9 cellular contexts compared by ENCODE assay signal in the genomic region with DNA sequence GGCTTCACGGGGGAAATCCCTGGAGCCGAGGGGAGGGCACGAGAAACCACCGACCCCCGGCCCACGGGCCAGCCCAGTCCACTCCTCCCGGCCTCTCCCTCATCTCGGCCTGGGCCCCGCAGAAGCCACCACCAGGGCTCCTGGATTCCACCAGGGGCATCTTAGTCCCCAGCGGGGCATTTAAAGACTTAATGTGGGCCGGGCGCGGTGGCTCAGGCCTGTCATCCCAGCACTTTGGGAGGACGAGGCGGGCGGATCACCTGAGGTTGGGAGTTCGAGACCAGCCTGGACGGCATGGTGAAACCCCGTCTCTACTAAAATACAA. TPM values are rescaled to one million over a fixed set of nuclear protein-coding genes. Genes with fewer than 3 reads are reported as not detected.
A peak's percentile ranks its signal among the peaks of the same experiment; 100 is the strongest.
DNase-seq lines count a peak whose midpoint lies in the region; ATAC-seq and TF ChIP-seq lines count a peak whose summit lies in the region.
"Had no signal": no experiment of that assay in that cellular context is flagged by ENCODE, and none has a peak within 500 bp of the region (broad histone marks: within the 10 kb centered on the region; RNA-seq: fewer than 3 reads in every experiment).

No MANE protein-coding gene starts in this region.

- H3K4me3 ChIP-seq in dorsolateral prefrontal cortex (peak overlapping the region in 56 of 59 donors; percentile 32 to 69 (median 55)), mesodermal cell (ENCODE audit: extremely low read depth, insufficient read depth, low read length, poor library complexity, severe bottlenecking) (peak overlapping the region; percentile 48), OCI-LY7 (ENCODE audit: low read depth, low read length, poor library complexity, severe bottlenecking) (no peak overlapping the region)

- CTCF ChIA-PET in activated CD8-positive, alpha-beta memory T cell treated with anti-CD3 and anti-CD28 coated beads, Interleukin-2, amount 10 ng/mL, durations not matched to agents 7 days and 5 days (lab: Charles Lee), result no interaction called here
- CTCF ChIA-PET in OCI-LY7 (lab: Charles Lee; ENCODE audit: unreplicated experiment), result no interaction called here

- POLR2A ChIA-PET in OCI-LY7 (lab: Charles Lee), result no interaction called here

- H3K27ac ChIP-seq in dorsolateral prefrontal cortex (peak overlapping the region in 15 of 59 donors; percentile 1 to 70 (median 43)), mesodermal cell (ENCODE audit: low read depth, low read length, severe bottlenecking) (peak overlapping the region; percentile 29), OCI-LY7 (ENCODE audit: low read depth, low read length, poor library complexity, severe bottlenecking) (no peak overlapping the region)

- 54 to 76% methylated on average over 13 to 19 of the region's 19 CpGs for WGBS in mesodermal cell (ENCODE audit: insufficient coverage in 2 of 2), 2 experiments

- H3K4me1 ChIP-seq in mesodermal cell (ENCODE audit: control insufficient read depth, insufficient read depth, low read length, poor library complexity, severe bottlenecking) (no peaks in the 10 kb centered on the region), OCI-LY7 (ENCODE audit: insufficient read depth, low read length, poor library complexity, severe bottlenecking) (peaks cover 54% of the 10 kb centered on the region)

- H3K4me2 ChIP-seq in OCI-LY7 (ENCODE audit: low read length), result no peak overlapping the region

- H2AFZ ChIP-seq in OCI-LY7 (ENCODE audit: low read length), result no peak overlapping the region

- no peaks in the 10 kb centered on the region for H3K27me3 ChIP-seq in dorsolateral prefrontal cortex
- H3K27me3 ChIP-seq: adrenal gland had no signal

- no peaks in the 10 kb centered on the region for H3K9me2 ChIP-seq in OCI-LY7 (ENCODE audit: insufficient read depth, low read length)

- peaks cover 2% of the 10 kb centered on the region for H3K36me3 Mint-ChIP-seq in activated CD8-positive, alpha-beta memory T cell treated with anti-CD3 and anti-CD28 coated beads, Interleukin-2, amount 10 ng/mL, durations not matched to agents 7 days and 5 days
- H3K36me3 Mint-ChIP-seq in type B pancreatic cell, result no peaks in the 10 kb centered on the region

- H3K36me3 ChIP-seq in mesodermal cell (ENCODE audit: control insufficient read depth, insufficient read depth, low read length) (no peaks in the 10 kb centered on the region), OCI-LY7 (ENCODE audit: insufficient read depth, low read length) (peaks cover 43% of the 10 kb centered on the region)
- H3K36me3 ChIP-seq: adrenal gland had no signal

- no TSS peak for BruUV-seq in OCI-LY7 (replicated peaks; lab: Mats Ljungman, UMichigan)

- ATAC-seq in activated CD8-positive, alpha-beta memory T cell treated with anti-CD3 and anti-CD28 coated beads, Interleukin-2, amount 10 ng/mL, durations not matched to agents 7 days and 5 days, result no peak
- ATAC-seq in left colon, result no peak
- ATAC-seq in HG02852 (IDR thresholded peaks at IDR 0.05; ENCODE audit: unreplicated experiment), result no peak

- no peaks in the 10 kb centered on the region for H4K20me1 ChIP-seq in OCI-LY7 (ENCODE audit: insufficient read depth, low read length)

- H3K9me3 Mint-ChIP-seq in activated CD8-positive, alpha-beta memory T cell treated with anti-CD3 and anti-CD28 coated beads, Interleukin-2, amount 10 ng/mL, durations not matched to agents 7 days and 5 days (ENCODE audit: low read depth), result no peaks in the 10 kb centered on the region
- H3K9me3 Mint-ChIP-seq in type B pancreatic cell, result no peaks in the 10 kb centered on the region

- H3K27me3 Mint-ChIP-seq in activated CD8-positive, alpha-beta memory T cell treated with anti-CD3 and anti-CD28 coated beads, Interleukin-2, amount 10 ng/mL, durations not matched to agents 7 days and 5 days, result peaks cover 4% of the 10 kb centered on the region
- H3K27me3 Mint-ChIP-seq in type B pancreatic cell, result peaks cover 22% of the 10 kb centered on the region

- no peak for DNase-seq in activated CD8-positive, alpha-beta memory T cell treated with anti-CD3 and anti-CD28 coated beads, Interleukin-2, amount 10 ng/mL, durations not matched to agents 7 days and 5 days
- DNase-seq in activated CD8-positive, alpha-beta memory T cell treated with anti-CD3 and anti-CD28 coated beads, Interleukin-2, amount 50 U/mL, for 4 hours, result no peak
- DNase-seq in dorsolateral prefrontal cortex (no peak), type B pancreatic cell (ENCODE audit: extremely low spot score, unreplicated experiment) (no peak), OCI-LY7 (ENCODE audit: low spot score) (no peak), left colon (no peak)

- peaks cover 47% of the 10 kb centered on the region for H3K4me1 Mint-ChIP-seq in activated CD8-positive, alpha-beta memory T cell treated with anti-CD3 and anti-CD28 coated beads, Interleukin-2, amount 10 ng/mL, durations not matched to agents 7 days and 5 days
- H3K4me1 Mint-ChIP-seq in type B pancreatic cell (ENCODE audit: unreplicated experiment), result no peaks in the 10 kb centered on the region

- H3K9me3 ChIP-seq in mesodermal cell (ENCODE audit: control insufficient read depth, low read length), result no peaks in the 10 kb centered on the region
- H3K9me3 ChIP-seq in OCI-LY7 (ENCODE audit: low read length), result no peaks in the 10 kb centered on the region
- H3K9me3 ChIP-seq: adrenal gland had no signal

- intact Hi-C loops in dorsolateral prefrontal cortex (cut with DNase I) (no loop called here), OCI-LY7 (cut with micrococcal nuclease; ENCODE audit: unreplicated experiment) (no loop called here), left colon (cut with DNase I, micrococcal nuclease) (loop anchor here in 1 of 2 donors (10.0 kb wide), 1 partner anchor 419 kb away; the partner anchor contains the start of genes GLOD4 and MRM3)

- TF ChIP-seq CTCF in dorsolateral prefrontal cortex (IDR thresholded peaks at IDR 0.05 in 54 of 56, conservative IDR thresholded peaks at IDR 0.05 in 2 of 56; ENCODE audit: low read depth in 1 of 56, partially characterized antibody in 56 of 56), result peak in 1 of 56 donors; percentile 0
- TF ChIP-seq CTCF in type B pancreatic cell (conservative IDR thresholded peaks at IDR 0.05), result peak; percentile 28
- TF ChIP-seq CTCF in OCI-LY7 (conservative IDR thresholded peaks at IDR 0.05; ENCODE audit: low read length), result no peak

- no peak overlapping the region for H3K27ac Mint-ChIP-seq in activated CD8-positive, alpha-beta memory T cell treated with anti-CD3 and anti-CD28 coated beads, Interleukin-2, amount 10 ng/mL, durations not matched to agents 7 days and 5 days
- H3K27ac Mint-ChIP-seq in type B pancreatic cell, result no peak overlapping the region

- peak overlapping the region; percentile 33 for H3K4me3 Mint-ChIP-seq in activated CD8-positive, alpha-beta memory T cell treated with anti-CD3 and anti-CD28 coated beads, Interleukin-2, amount 10 ng/mL, durations not matched to agents 7 days and 5 days
- peak overlapping the region; percentile 52 for H3K4me3 Mint-ChIP-seq in type B pancreatic cell

- H3K79me2 ChIP-seq in OCI-LY7 (ENCODE audit: insufficient read depth, low read depth, low read length), result peaks cover 63% of the 10 kb centered on the region

RNA-seq across cellular contexts. Expression of gene ABR, which starts 24.1 kb away (rescaled TPM):
- 100 to 1,000 TPM in 1 of 2 experiments, 10 to 100 TPM in 1; 83.2 to 145 TPM for total RNA-seq in activated CD8-positive, alpha-beta memory T cell treated with anti-CD3 and anti-CD28 coated beads, Interleukin-2, amount 10 ng/mL, durations not matched to agents 7 days and 5 days
- total RNA-seq in dorsolateral prefrontal cortex, result 100 to 1,000 TPM; 259 to 675 (median 435) TPM
- 49.5 TPM for polyA plus RNA-seq in mesodermal cell (2013, experiment 1 of 2)
- polyA plus RNA-seq in mesodermal cell (2013, experiment 2 of 2), result 41.5 TPM
- 50.7 and 63.6 TPM in 2 replicates for total RNA-seq in type B pancreatic cell (ENCODE audit: low replicate concordance)
- total RNA-seq in OCI-LY7 (2014; rRNA removed; shearing (Covaris generic)), result 153 and 164 TPM in 2 replicates
- 181 and 199 TPM in 2 replicates for total RNA-seq in OCI-LY7 (2022)
- total RNA-seq in left colon, result 100 to 1,000 TPM; 310 to 373 TPM
